Comparison of ENCODE assay signal across 9 cellular contexts in genomic region chr20:20710443-20710842, GRCh38. TPM values are rescaled to one million over a fixed set of nuclear protein-coding genes. Genes with fewer than 3 reads are reported as not detected.
DNase-seq lines count a peak whose midpoint lies in the region; ATAC-seq, FAIRE-seq and TF ChIP-seq lines count a peak whose summit lies in the region.
"Had no signal": no experiment of that assay in that cellular context is flagged by ENCODE, and none has a peak within 500 bp of the region (broad histone marks: within the 10 kb centered on the region; RNA-seq: fewer than 3 reads in every experiment).

No MANE protein-coding gene starts in this region.

- peak overlapping the region; percentile 76 for H3K9ac ChIP-seq in keratinocyte (ENCODE audit: control insufficient read depth, extremely low read depth, insufficient read depth, low read length)

- no peaks in the 10 kb centered on the region for H3K9me3 ChIP-seq in keratinocyte (ENCODE audit: control insufficient read depth, low read depth, low read length)

- H3K27me3 Mint-ChIP-seq in activated CD4-positive, alpha-beta T cell treated with anti-CD3 and anti-CD28 coated beads, Interleukin-2, amount 10 ng/mL, durations not matched to agents 24 days and 14 days: no peaks in the 10 kb centered on the region
- H3K27me3 Mint-ChIP-seq in activated CD8-positive, alpha-beta T cell treated with anti-CD3 and anti-CD28 coated beads, Interleukin-2, amount 10 ng/mL, durations not matched to agents 7 days and 5 days (ENCODE audit: low read depth): no peaks in the 10 kb centered on the region

- H3K36me3 ChIP-seq in keratinocyte (ENCODE audit: control insufficient read depth in 2 of 2, extremely low read depth in 1 of 2, insufficient read depth in 2 of 2, low read length in 2 of 2): no peaks in the 10 kb centered on the region

- peaks cover 17% of the 10 kb centered on the region for H3K36me3 Mint-ChIP-seq in activated CD4-positive, alpha-beta T cell treated with anti-CD3 and anti-CD28 coated beads, Interleukin-2, amount 10 ng/mL, durations not matched to agents 24 days and 14 days (ENCODE audit: low read depth)
- peaks cover 9% of the 10 kb centered on the region for H3K36me3 Mint-ChIP-seq in activated CD8-positive, alpha-beta T cell treated with anti-CD3 and anti-CD28 coated beads, Interleukin-2, amount 10 ng/mL, durations not matched to agents 7 days and 5 days (ENCODE audit: low read depth)
- no peaks in the 10 kb centered on the region for H3K36me3 Mint-ChIP-seq in stimulated activated effector memory CD8-positive, alpha-beta T cell treated with anti-CD3 and anti-CD28 coated beads, Interleukin-12 subunit alpha, Interleukin-12 subunit beta, amount 100 ng/mL, for 72 hours

- no peak for TF ChIP-seq CTCF in keratinocyte (optimal IDR thresholded peaks at IDR 0.05 in 1 of 3, IDR thresholded peaks at IDR 0.05 in 1 of 3, conservative IDR thresholded peaks at IDR 0.05 in 1 of 3; ENCODE audit: extremely low read depth in 1 of 3, insufficient read depth in 2 of 3, low read length in 3 of 3)

- no peak for DNase-seq in activated CD4-positive, alpha-beta T cell treated with anti-CD3 and anti-CD28 coated beads, Interleukin-2, amount 10 ng/mL, durations not matched to agents 24 days and 14 days
- no peak for DNase-seq in activated CD4-positive, alpha-beta T cell treated with anti-CD3 and anti-CD28 coated beads, Interleukin-2, amount 50 U/mL, for 4 hours
- DNase-seq in activated CD8-positive, alpha-beta T cell treated with anti-CD3 and anti-CD28 coated beads, Interleukin-2, amount 10 ng/mL, durations not matched to agents 7 days and 5 days: no peak
- DNase-seq in keratinocyte (ENCODE audit: low read depth, low spot score): no peak
- no peak for DNase-seq in stimulated activated effector memory CD8-positive, alpha-beta T cell treated with anti-CD3 and anti-CD28 coated beads, Interleukin-12 subunit alpha, Interleukin-12 subunit beta, amount 100 ng/mL, for 72 hours (ENCODE audit: low spot score in 2 of 2)
- no peak for DNase-seq in AG08395 (ENCODE audit: low spot score)
- DNase-seq in amygdala (lab: John Stamatoyannopoulos, UW): no peak
- no peak for DNase-seq in DMS153 treated with DMSO at 0.1 percent for 48 hours (lab: John Stamatoyannopoulos, UW; ENCODE audit: unreplicated experiment)
- DNase-seq: islet precursor cell had no signal

- intact Hi-C loops in activated CD4-positive, alpha-beta T cell treated with anti-CD3 and anti-CD28 coated beads, Interleukin-2, amount 10 ng/mL, durations not matched to agents 24 days and 14 days (cut with micrococcal nuclease): loop anchor here (5.0 kb wide), 3 partner anchors 213 to 693 kb away; partner anchors contain the start of genes INSM1 and NAA20

- no peaks in the 10 kb centered on the region for H3K27me3 ChIP-seq in keratinocyte (ENCODE audit: control insufficient read depth, extremely low read depth, insufficient read depth, low read length)

- no peaks in the 10 kb centered on the region for H4K20me1 ChIP-seq in keratinocyte (ENCODE audit: control insufficient read depth, extremely low read depth, insufficient read depth, low read length)

- dilution Hi-C loops in keratinocyte (cut with MboI; ENCODE audit: extremely low pct_ligation_motif_present, low sequenced_read_pairs): no loop called here

- H3K9me3 Mint-ChIP-seq in activated CD4-positive, alpha-beta T cell treated with anti-CD3 and anti-CD28 coated beads, Interleukin-2, amount 10 ng/mL, durations not matched to agents 24 days and 14 days: no peaks in the 10 kb centered on the region
- H3K9me3 Mint-ChIP-seq in activated CD8-positive, alpha-beta T cell treated with anti-CD3 and anti-CD28 coated beads, Interleukin-2, amount 10 ng/mL, durations not matched to agents 7 days and 5 days (ENCODE audit: insufficient read depth): no peaks in the 10 kb centered on the region
- H3K9me3 Mint-ChIP-seq in stimulated activated effector memory CD8-positive, alpha-beta T cell treated with anti-CD3 and anti-CD28 coated beads, Interleukin-12 subunit alpha, Interleukin-12 subunit beta, amount 100 ng/mL, for 72 hours: no peaks in the 10 kb centered on the region

- peaks cover 9% of the 10 kb centered on the region for H3K79me2 ChIP-seq in keratinocyte (ENCODE audit: control insufficient read depth, insufficient read depth, low read length)

- peaks cover 35% of the 10 kb centered on the region for H3K4me1 Mint-ChIP-seq in activated CD4-positive, alpha-beta T cell treated with anti-CD3 and anti-CD28 coated beads, Interleukin-2, amount 10 ng/mL, durations not matched to agents 24 days and 14 days
- H3K4me1 Mint-ChIP-seq in activated CD8-positive, alpha-beta T cell treated with anti-CD3 and anti-CD28 coated beads, Interleukin-2, amount 10 ng/mL, durations not matched to agents 7 days and 5 days (ENCODE audit: low read depth): peaks cover 26% of the 10 kb centered on the region
- H3K4me1 Mint-ChIP-seq in stimulated activated effector memory CD8-positive, alpha-beta T cell treated with anti-CD3 and anti-CD28 coated beads, Interleukin-12 subunit alpha, Interleukin-12 subunit beta, amount 100 ng/mL, for 72 hours: peaks cover 15% of the 10 kb centered on the region

- no peaks in the 10 kb centered on the region for H3K9me1 ChIP-seq in keratinocyte (ENCODE audit: control insufficient read depth, extremely low read depth, insufficient read depth, low read length)

- H3K27ac Mint-ChIP-seq in activated CD4-positive, alpha-beta T cell treated with anti-CD3 and anti-CD28 coated beads, Interleukin-2, amount 10 ng/mL, durations not matched to agents 24 days and 14 days: peak overlapping the region; percentile 88
- peak overlapping the region; percentile 88 for H3K27ac Mint-ChIP-seq in activated CD8-positive, alpha-beta T cell treated with anti-CD3 and anti-CD28 coated beads, Interleukin-2, amount 10 ng/mL, durations not matched to agents 7 days and 5 days
- H3K27ac Mint-ChIP-seq in stimulated activated effector memory CD8-positive, alpha-beta T cell treated with anti-CD3 and anti-CD28 coated beads, Interleukin-12 subunit alpha, Interleukin-12 subunit beta, amount 100 ng/mL, for 72 hours: no peak overlapping the region

- CTCF ChIA-PET in activated CD8-positive, alpha-beta T cell treated with anti-CD3 and anti-CD28 coated beads, Interleukin-2, amount 10 ng/mL, durations not matched to agents 7 days and 5 days (lab: Charles Lee): no interaction called here

- peak overlapping the region; percentile 63 for H3K27ac ChIP-seq in keratinocyte (ENCODE audit: control insufficient read depth, insufficient read depth, low read length)

- POLR2A ChIA-PET in activated CD8-positive, alpha-beta T cell treated with anti-CD3 and anti-CD28 coated beads, Interleukin-2, amount 10 ng/mL, durations not matched to agents 7 days and 5 days (lab: Charles Lee): interaction anchor here (0.6 kb wide), 1 partner anchor 104 kb away, joined by 3 read pairs; no protein-coding TSS in a partner anchor

- peaks cover 17% of the 10 kb centered on the region for H3K4me1 ChIP-seq in keratinocyte (ENCODE audit: control insufficient read depth, extremely low read depth, insufficient read depth, low read length)

- peak overlapping the region; percentile 93 for H3K4me3 Mint-ChIP-seq in activated CD4-positive, alpha-beta T cell treated with anti-CD3 and anti-CD28 coated beads, Interleukin-2, amount 10 ng/mL, durations not matched to agents 24 days and 14 days
- peak overlapping the region; percentile 87 for H3K4me3 Mint-ChIP-seq in activated CD8-positive, alpha-beta T cell treated with anti-CD3 and anti-CD28 coated beads, Interleukin-2, amount 10 ng/mL, durations not matched to agents 7 days and 5 days
- peak overlapping the region; percentile 86 for H3K4me3 Mint-ChIP-seq in stimulated activated effector memory CD8-positive, alpha-beta T cell treated with anti-CD3 and anti-CD28 coated beads, Interleukin-12 subunit alpha, Interleukin-12 subunit beta, amount 100 ng/mL, for 72 hours

- H3K4me2 ChIP-seq in keratinocyte (ENCODE audit: control insufficient read depth, extremely low read depth, insufficient read depth, low read depth, low read length): peak overlapping the region; percentile 91

- FAIRE-seq in keratinocyte (lab: Jason Lieb, UNC): no peak

- no peak for ATAC-seq in activated CD8-positive, alpha-beta T cell treated with anti-CD3 and anti-CD28 coated beads, Interleukin-2, amount 10 ng/mL, durations not matched to agents 7 days and 5 days
- no peak for ATAC-seq in stimulated activated effector memory CD8-positive, alpha-beta T cell treated with anti-CD3 and anti-CD28 coated beads, Interleukin-12 subunit alpha, Interleukin-12 subunit beta, amount 100 ng/mL, for 72 hours

- peak overlapping the region in 2 of 3 experiments; percentile 66 to 89 for H3K4me3 ChIP-seq in keratinocyte (ENCODE audit: control insufficient read depth in 2 of 3, extremely low read depth in 1 of 3, insufficient read depth in 2 of 3, low read depth in 1 of 3, low read length in 3 of 3)

- H2AFZ ChIP-seq in keratinocyte (ENCODE audit: control insufficient read depth, low read length): peak overlapping the region; percentile 81

RNA-seq across cellular contexts. Expression of gene RALGAPA2, which starts 2.0 kb away (rescaled TPM):
- 14.6 and 18.7 TPM in 2 replicates for total RNA-seq in activated CD4-positive, alpha-beta T cell treated with anti-CD3 and anti-CD28 coated beads, Interleukin-2, amount 10 ng/mL, durations not matched to agents 24 days and 14 days
- 10 to 100 TPM; 21.8 to 22.8 TPM for total RNA-seq in activated CD8-positive, alpha-beta T cell treated with anti-CD3 and anti-CD28 coated beads, Interleukin-2, amount 10 ng/mL, durations not matched to agents 7 days and 5 days
- polyA plus RNA-seq in keratinocyte: 2.6 to 3.2 TPM (median 3.0 TPM) in 3 replicates
- polyA plus RNA-seq in keratinocyte (2011; ENCODE audit: low read depth): 10.4 TPM
- 2.1 and 4.0 TPM in 2 replicates for polyA plus RNA-seq in keratinocyte (2011; cell fraction: cytosol; rRNA removed)
- 8.7 and 10.0 TPM in 2 replicates for polyA plus RNA-seq in keratinocyte (2011; cell fraction: nucleus; rRNA removed)
- 3.8 and 10.7 TPM in 2 replicates for polyA plus RNA-seq in keratinocyte (2012; ENCODE audit: low replicate concordance)
- 9.4 to 12.0 TPM (median 10.0 TPM) in 3 replicates for polyA minus RNA-seq in keratinocyte
- 4.0 TPM for polyA minus RNA-seq in keratinocyte (2011; cell fraction: cytosol; rRNA and poly(A)+ RNA removed)
- polyA minus RNA-seq in keratinocyte (2011; cell fraction: nucleus; rRNA and poly(A)+ RNA removed): 15.0 and 28.2 TPM in 2 replicates
